In the genomic region with DNA sequence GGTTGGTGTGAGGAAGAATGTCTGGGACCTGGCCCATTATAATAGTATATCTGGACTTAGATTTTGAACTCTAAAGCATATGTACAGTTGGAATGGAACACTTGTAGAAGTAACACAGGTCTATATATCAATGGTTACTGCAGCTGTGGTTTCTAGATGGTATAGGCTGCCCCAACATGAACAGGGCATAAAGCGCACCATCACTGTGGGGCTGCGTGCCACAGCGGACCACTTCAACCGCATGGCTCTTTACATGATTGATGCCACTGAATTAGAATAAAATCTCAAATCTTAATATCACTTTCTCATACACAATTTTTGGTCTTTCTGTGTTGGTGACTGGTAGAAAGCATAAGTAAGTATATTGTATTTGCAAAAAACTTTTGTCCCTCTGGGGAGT, we compare ENCODE assay signal across 1 cellular context.
TF ChIP-seq lines count a peak whose summit lies in the region.

No MANE protein-coding gene starts in this region.

TF ChIP-seq in K562, 482 proteins besides CTCF, POLR2A, EP300 and RAD21:
- TF ChIP-seq ZNF263 (CRISPR knock-in tag; IDR thresholded peaks at IDR 0.05; ENCODE audit: borderline replicate concordance) (no peak), KHSRP (IDR thresholded peaks at IDR 0.05) (0 out of 2 replicates have a peak, but pooled peaks have one; percentile 21), POLR2AphosphoS5 (IDR thresholded peaks at IDR 0.05; ENCODE audit: control insufficient read depth, insufficient read depth, low read depth, low read length) (peak; percentile 54; the same call in 1 of the 2 replicates), SIN3A (IDR thresholded peaks at IDR 0.05; ENCODE audit: borderline replicate concordance in 2 of 2, control insufficient read depth in 1 of 2, low read depth in 2 of 2, low read length in 2 of 2) (0 out of 4 replicates have a peak, but pooled peaks of 1 of the 2 experiments have one; percentile 48), SUPT5H (IDR thresholded peaks at IDR 0.05) (0 out of 2 replicates have a peak, but pooled peaks have one; percentile 39), PATZ1 (CRISPR knock-in tag; IDR thresholded peaks at IDR 0.05; ENCODE audit: borderline replicate concordance) (no peak), MYNN (IDR thresholded peaks at IDR 0.05) (peak; percentile 2; the same call in 1 of the 2 replicates), MYNN (CRISPR knock-in tag; IDR thresholded peaks at IDR 0.05) (no peak)
